In the genomic region with DNA sequence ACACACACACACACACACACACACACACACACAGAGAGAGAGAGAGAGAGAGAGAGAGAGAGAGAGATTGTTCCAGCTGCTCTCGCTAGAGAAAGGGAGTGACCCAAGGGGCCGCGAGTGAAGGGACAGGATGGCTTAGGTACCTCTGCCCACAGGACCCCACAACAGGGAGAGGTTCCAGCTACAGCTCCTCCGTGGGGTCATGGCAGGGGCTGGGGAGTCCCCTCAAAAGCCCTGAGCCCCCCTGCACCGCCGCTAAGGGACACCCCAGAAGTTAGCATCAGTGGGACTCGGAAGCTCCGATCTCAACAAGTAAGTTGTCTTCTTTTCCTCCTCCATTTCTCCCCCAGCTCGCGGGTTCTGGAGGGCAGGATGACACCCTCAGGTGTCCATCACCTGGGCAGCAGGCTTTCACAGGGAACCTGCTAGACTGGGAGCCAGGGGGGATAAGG, we compare ENCODE assay signal across 9 cellular contexts. TPM values are rescaled to one million over a fixed set of nuclear protein-coding genes. Genes with fewer than 3 reads are reported as not detected.
A peak's percentile ranks its signal among the peaks of the same experiment; 100 is the strongest.
DNase-seq lines count a peak whose midpoint lies in the region; ATAC-seq and TF ChIP-seq lines count a peak whose summit lies in the region.
"Had no signal": no experiment of that assay in that cellular context is flagged by ENCODE, and none has a peak within 500 bp of the region (broad histone marks: within the 10 kb centered on the region; RNA-seq: fewer than 3 reads in every experiment).

No MANE protein-coding gene starts in this region.

- H3K23ac ChIP-seq in trophoblast cell (ENCODE audit: low read length), result no peak overlapping the region

- DNase-seq in CD14-positive monocyte (ENCODE audit: low spot score) (no peak), T-helper 17 cell (no peak), left ventricle myocardium inferior (no peak), trophoblast cell (no peak), KG1 (lab: John Stamatoyannopoulos, UW) (no peak), G401 (ENCODE audit: low spot score) (no peak), NCI-H774 (lab: John Stamatoyannopoulos, UW) (no peak)

- H2AK5ac ChIP-seq in trophoblast cell (ENCODE audit: low read length), result no peak overlapping the region

- H3K79me2 ChIP-seq in trophoblast cell (ENCODE audit: control insufficient read depth, insufficient read depth, low read length, poor library complexity), result no peaks in the 10 kb centered on the region

- peaks cover 29% of the 10 kb centered on the region for H3K4me1 Mint-ChIP-seq in CD14-positive monocyte
- H3K4me1 Mint-ChIP-seq in T-helper 17 cell, result peaks cover 16% of the 10 kb centered on the region

- no peak for ATAC-seq in T-helper 17 cell
- ATAC-seq in GM21360 (IDR thresholded peaks at IDR 0.05; ENCODE audit: unreplicated experiment), result no peak

- H3K14ac ChIP-seq in trophoblast cell (ENCODE audit: low read length), result no peak overlapping the region

- H3K4me3 Mint-ChIP-seq in CD14-positive monocyte (peak overlapping the region; percentile 77 to 95), T-helper 17 cell (peak overlapping the region; percentile 88)

- H3K36me3 ChIP-seq in left ventricle myocardium inferior (no peaks in the 10 kb centered on the region), trophoblast cell (ENCODE audit: control insufficient read depth in 1 of 2, insufficient read depth in 2 of 2, low read length in 2 of 2) (no peaks in the 10 kb centered on the region)

- H3K27ac Mint-ChIP-seq in CD14-positive monocyte, result peak overlapping the region in 1 of 7 donors; percentile 70
- H3K27ac Mint-ChIP-seq in T-helper 17 cell, result peak overlapping the region; percentile 41

- H3K36me3 Mint-ChIP-seq in CD14-positive monocyte (peaks cover 0 to 2% of the 10 kb centered on the region in 2 donors), T-helper 17 cell (ENCODE audit: low read depth) (peaks cover 5% of the 10 kb centered on the region)

- peaks cover 32 to 51% (median 49%) of the 10 kb centered on the region in 3 donors for H3K27me3 Mint-ChIP-seq in CD14-positive monocyte (ENCODE audit: low read depth in 3 of 3)
- peaks cover 69% of the 10 kb centered on the region for H3K27me3 Mint-ChIP-seq in T-helper 17 cell

- H3K9me3 Mint-ChIP-seq in CD14-positive monocyte, result peaks cover 0 to 11% (median 0%) of the 10 kb centered on the region in 7 donors

- no peak overlapping the region for H2BK12ac ChIP-seq in trophoblast cell (ENCODE audit: low read length)

- H3K79me1 ChIP-seq in trophoblast cell (ENCODE audit: low read length), result peaks cover 2% of the 10 kb centered on the region

- no peak overlapping the region for H4K8ac ChIP-seq in trophoblast cell (ENCODE audit: low read depth, low read length)

- in situ Hi-C loops in G401 (cut with HindIII; ENCODE audit: low sequenced_read_pairs), result no loop called here

- TF ChIP-seq CTCF in CD14-positive monocyte (IDR thresholded peaks at IDR 0.05) (no peak), left ventricle myocardium inferior (IDR thresholded peaks at IDR 0.05; ENCODE audit: borderline replicate concordance) (no peak)

- H3K18ac ChIP-seq in trophoblast cell (ENCODE audit: low read length), result no peak overlapping the region

- H3K4me1 ChIP-seq in left ventricle myocardium inferior, result peaks cover 61% of the 10 kb centered on the region
- H3K4me1 ChIP-seq in trophoblast cell (ENCODE audit: control insufficient read depth in 1 of 2, insufficient read depth in 2 of 2, low read length in 2 of 2), result peaks cover 12 to 25% of the 10 kb centered on the region in 2 experiments

- H3K4me2 ChIP-seq in trophoblast cell (ENCODE audit: low read length), result peak overlapping the region; percentile 46

- H3K4ac ChIP-seq in trophoblast cell (ENCODE audit: low read depth, low read length), result no peak overlapping the region

- H3K9ac ChIP-seq in trophoblast cell (ENCODE audit: low read length), result no peak overlapping the region

- no peak overlapping the region for H2AFZ ChIP-seq in trophoblast cell (ENCODE audit: insufficient read depth, low read length, poor library complexity)

- H3K9me3 ChIP-seq in T-helper 17 cell (ENCODE audit: control insufficient read depth, low read length, poor library complexity, severe bottlenecking), result no peaks in the 10 kb centered on the region
- H3K9me3 ChIP-seq in left ventricle myocardium inferior (replicated peaks), result no peaks in the 10 kb centered on the region
- H3K9me3 ChIP-seq in trophoblast cell (ENCODE audit: insufficient read depth, low read depth, low read length), result no peaks in the 10 kb centered on the region

- H3K4me3 ChIP-seq in left ventricle myocardium inferior (peak overlapping the region; percentile 73), trophoblast cell (ENCODE audit: low read depth, low read length) (no peak overlapping the region)

- no peak overlapping the region for H4K91ac ChIP-seq in trophoblast cell (ENCODE audit: low read depth, low read length)

- no peak overlapping the region for H2BK5ac ChIP-seq in trophoblast cell (ENCODE audit: low read depth, low read length, poor library complexity)

- no peak overlapping the region for H4K12ac ChIP-seq in trophoblast cell (ENCODE audit: low read depth, low read length)

- WGBS in trophoblast cell (ENCODE audit: extremely low coverage, insufficient coverage, insufficient read length), result no CpG with 5 or more reads among the region's 10 CpGs

- H3K27me3 ChIP-seq in left ventricle myocardium inferior (ENCODE audit: low read depth) (peaks cover 30% of the 10 kb centered on the region), trophoblast cell (ENCODE audit: insufficient read depth, low read length) (peaks cover 26% of the 10 kb centered on the region)

- no peak overlapping the region for H2BK120ac ChIP-seq in trophoblast cell (ENCODE audit: insufficient read depth, low read length, poor library complexity)

- intact Hi-C loops in CD14-positive monocyte (cut with micrococcal nuclease), result no loop called here
- intact Hi-C loops in left ventricle myocardium inferior (cut with micrococcal nuclease), result no loop called here

- H3K27ac ChIP-seq in left ventricle myocardium inferior (replicated peaks) (peak overlapping the region; percentile 83), trophoblast cell (ENCODE audit: low read depth, low read length) (no peak overlapping the region)

RNA-seq across cellular contexts. Expression of gene KCNJ5, which starts 0.3 kb away (rescaled TPM):
- polyA plus RNA-seq in CD14-positive monocyte, result not detected
- total RNA-seq in T-helper 17 cell (not detected), left ventricle myocardium inferior (5.4 TPM)
- 0.10 TPM in 2 replicates for polyA plus RNA-seq in trophoblast cell (2013)
- total RNA-seq in G401 (2014; rRNA removed; shearing (Covaris generic)), result not detected in 2 replicates
- total RNA-seq: lung microvascular endothelial cell had no signal

RNA-seq across cellular contexts. Expression of gene KCNJ1, which starts 24.3 kb away (rescaled TPM):
- polyA plus RNA-seq in CD14-positive monocyte, result under 1 TPM in 1 of 2 donors, not detected in 1; 0.12 TPM
- under 1 TPM; 0.22 to 0.70 TPM for total RNA-seq in T-helper 17 cell
- total RNA-seq in left ventricle myocardium inferior, result not detected
- not detected in 2 replicates for polyA plus RNA-seq in trophoblast cell (2013)
- total RNA-seq in G401 (2014; rRNA removed; shearing (Covaris generic)), result not detected in 2 replicates

RNA-seq across cellular contexts. Expression of gene TP53AIP1, which starts 51.2 kb away (rescaled TPM):
- not detected for polyA plus RNA-seq in CD14-positive monocyte
- total RNA-seq in T-helper 17 cell (not detected), left ventricle myocardium inferior (not detected)
- polyA plus RNA-seq in trophoblast cell (2013), result 0.22 TPM in 2 replicates
- not detected in 2 replicates for total RNA-seq in G401 (2014; rRNA removed; shearing (Covaris generic))
- total RNA-seq: lung microvascular endothelial cell had no signal
